Comparison of ENCODE assay signal across 24 cellular contexts in the genomic region with DNA sequence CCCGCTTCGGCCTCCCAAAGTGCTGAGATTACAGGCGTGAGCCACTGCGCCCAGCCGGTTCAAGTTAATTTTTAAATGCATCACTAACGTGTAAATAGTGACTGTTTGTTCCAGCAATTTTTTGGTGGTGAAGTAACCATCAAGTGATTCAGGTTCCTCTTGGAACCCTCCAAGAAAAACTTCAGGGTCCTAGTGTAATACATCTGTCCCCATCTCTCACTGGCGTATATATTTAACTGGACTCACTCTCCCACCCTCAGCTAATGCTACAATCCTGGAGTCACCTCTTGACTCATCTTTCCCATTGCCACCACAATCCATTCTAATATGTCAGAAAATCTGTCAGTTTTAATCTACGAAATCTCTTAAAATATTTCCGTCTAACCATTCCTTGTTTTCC. TPM values are rescaled to one million over a fixed set of nuclear protein-coding genes. Genes with fewer than 3 reads are reported as not detected.
DNase-seq lines count a peak whose midpoint lies in the region; ATAC-seq and TF ChIP-seq lines count a peak whose summit lies in the region.
"Had no signal": no experiment of that assay in that cellular context is flagged by ENCODE, and none has a peak within 500 bp of the region (broad histone marks: within the 10 kb centered on the region; RNA-seq: fewer than 3 reads in every experiment).

No MANE protein-coding gene starts in this region.

- no peaks in the 10 kb centered on the region for H3K36me3 ChIP-seq in SJSA1

- DNase-seq in EH (ENCODE audit: low read depth) (peak; percentile 67), SJSA1 (ENCODE audit: low read depth in 1 of 2, low spot score in 2 of 2) (no peak), kidney glomerular epithelial cell (lab: John Stamatoyannopoulos, UW) (peak; percentile 83)
- DNase-seq in stimulated activated CD4-positive, alpha-beta T cell treated with anti-CD3 and anti-CD28 coated beads, Interleukin-4, amount 100 ng/mL, for 4 hours: no peak
- DNase-seq: CD8-positive, alpha-beta memory T cell; GDM1; KBM-7; NCI-H1105 treated with DMSO at 0.1 percent for 48 hours; NCI-H146; NCI-H1930; NCI-H2107; NCI-H524; SHP77 treated with DMSO at 0.1 percent for 48 hours; SK-N-SH; SW 1271 had no signal

- no peaks in the 10 kb centered on the region for H3K27me3 ChIP-seq in SJSA1 (replicated peaks)

- no peak for TF ChIP-seq POLR2A in GM18505 (IDR thresholded peaks at IDR 0.05; ENCODE audit: borderline replicate concordance, extremely low read depth, insufficient read depth, insufficient read length)

- no peak overlapping the region for H3K4me3 ChIP-seq in SJSA1
- H3K4me3 ChIP-seq: GM12878 had no signal

- peaks cover 15% of the 10 kb centered on the region for H3K4me1 ChIP-seq in SJSA1 (replicated peaks)

- ATAC-seq in GM18505 (IDR thresholded peaks at IDR 0.05; ENCODE audit: unreplicated experiment) (no peak), GM18868 (IDR thresholded peaks at IDR 0.05; ENCODE audit: unreplicated experiment) (no peak), HG03354 (IDR thresholded peaks at IDR 0.05; ENCODE audit: poor library complexity, severe bottlenecking, unreplicated experiment) (no peak)
- ATAC-seq: GM12878 had no signal

- peak overlapping the region; percentile 14; the same call in 1 of the 2 replicates for H3K27ac ChIP-seq in SJSA1
- H3K27ac ChIP-seq: C4-2B had no signal

- no peaks in the 10 kb centered on the region for H3K9me3 ChIP-seq in SJSA1 (replicated peaks)
- H3K9me3 ChIP-seq: SK-N-SH had no signal

RNA-seq across cellular contexts. Expression of a gene that starts 10.3 kb away (rescaled TPM):
- 0.25 and 1.7 TPM in 2 replicates for total RNA-seq in SJSA1 (2014; rRNA removed; shearing (Covaris generic))
- total RNA-seq: A673; B cell; CD8-positive, alpha-beta memory T cell; GM12878; LHCN-M2; MCF 10A had no signal

Comparison
In these comparisons a context has a peak if more than half of its experiments do, and no peak if none do; other contexts are left out.
1. DNase-seq: peak in EH (single experiment) and kidney glomerular epithelial cell (single experiment); none in SJSA1 (0 of 2) and stimulated activated CD4-positive, alpha-beta T cell treated with anti-CD3 and anti-CD28 coated beads, Interleukin-4, amount 100 ng/mL, for 4 hours (0 of 2).